ENCODE assay signal across 10 cellular contexts in genomic region chr22:26321469-26321913, GRCh38.
DNase-seq lines count a peak whose midpoint lies in the region; TF ChIP-seq lines count a peak whose summit lies in the region.
"Had no signal": no experiment of that assay in that cellular context is flagged by ENCODE, and none has a peak within 500 bp of the region (broad histone marks: within the 10 kb centered on the region; RNA-seq: fewer than 3 reads in every experiment).

No MANE protein-coding gene starts in this region.

- no peak for TF ChIP-seq POLR2A in transverse colon (IDR thresholded peaks at IDR 0.05)

- H3K27me3 ChIP-seq in transverse colon: no peaks in the 10 kb centered on the region

- H3K36me3 ChIP-seq in transverse colon: no peaks in the 10 kb centered on the region

- no peak for TF ChIP-seq CTCF in transverse colon (IDR thresholded peaks at IDR 0.05)

- no peak overlapping the region for H3K4me3 ChIP-seq in transverse colon

- no peaks in the 10 kb centered on the region for H3K4me1 ChIP-seq in transverse colon

- H3K27ac ChIP-seq in transverse colon: no peak overlapping the region

- WGBS in transverse colon (ENCODE audit: low coverage in 1 of 2), 2 donors: 47% methylated on average over 12 of the region's 12 CpGs; no CpG with 5 or more reads in 1 of the 2 donors

- no peak for TF ChIP-seq EP300 in transverse colon (IDR thresholded peaks at IDR 0.05; ENCODE audit: low read depth)

- intact Hi-C loops in transverse colon (cut with DNase I; ENCODE audit: low total_unique reads): no loop called here

- DNase-seq in Caki2 (ENCODE audit: low read depth) (peak; percentile 86), NCI-H446 (lab: John Stamatoyannopoulos, UW) (peak; percentile 22 to 73), fibroblast of peridontal ligament (ENCODE audit: extremely low read depth) (peak; percentile 86), occipital lobe (lab: John Stamatoyannopoulos, UW) (peak; percentile 58), transverse colon (no peak), T-helper 2 cell (no peak)
- no peak for DNase-seq in effector CD4-positive, alpha-beta T cell
- no peak for DNase-seq in activated CD4-positive, alpha-beta T cell treated with anti-CD3 and anti-CD28 coated beads, Interleukin-2, amount 50 U/mL, for 1 hour
- DNase-seq: naive B cell; stimulated activated naive B cell treated with anti-CD40 and anti-IgM and Interleukin-4, amounts not matched to agents 10 μg/mL and 1 μg/mL and 100 μg/mL, for 72 hours had no signal

- H3K9me3 ChIP-seq in transverse colon: no peaks in the 10 kb centered on the region

- in situ Hi-C loops in Caki2 (cut with HindIII; ENCODE audit: low pct_unique_long_range_greater_than_20kb, low sequenced_read_pairs): no loop called here
- in situ Hi-C loops in transverse colon (cut with MboI; ENCODE audit: low pct_ligation_motif_present in 1 of 4, low pct_unique_long_range_greater_than_20kb in 1 of 4, low sequenced_read_pairs in 3 of 4): no loop called here

Comparison
In these comparisons a context has a peak if more than half of its experiments do, and no peak if none do; other contexts are left out.
1. DNase-seq: peak in Caki2 (single experiment), NCI-H446 (2 of 2), fibroblast of peridontal ligament (single experiment) and occipital lobe (single experiment); none in effector CD4-positive, alpha-beta T cell (single experiment), transverse colon (single experiment), activated CD4-positive, alpha-beta T cell treated with anti-CD3 and anti-CD28 coated beads, Interleukin-2, amount 50 U/mL, for 1 hour (single experiment) and T-helper 2 cell (0 of 5).